Comparison of ENCODE assay signal across 9 cellular contexts in genomic region chr17:1002771-1003555, GRCh38. TPM values are rescaled to one million over a fixed set of nuclear protein-coding genes. Genes with fewer than 3 reads are reported as not detected.
DNase-seq lines count a peak whose midpoint lies in the region; ATAC-seq and TF ChIP-seq lines count a peak whose summit lies in the region.
"Had no signal": no experiment of that assay in that cellular context is flagged by ENCODE, and none has a peak within 500 bp of the region (broad histone marks: within the 10 kb centered on the region; RNA-seq: fewer than 3 reads in every experiment).

No MANE protein-coding gene starts in this region.

- TF ChIP-seq CTCF in foreskin keratinocyte (conservative IDR thresholded peaks at IDR 0.05), result no peak

- DNase-seq in DMS153 treated with DMSO at 0.1 percent for 48 hours (lab: John Stamatoyannopoulos, UW; ENCODE audit: unreplicated experiment), result peak; percentile 12
- DNase-seq in adipocyte (ENCODE audit: low read depth), result peak; percentile 82
- DNase-seq in Right ventricle myocardium superior, result peak; percentile 63
- DNase-seq in putamen (ENCODE audit: low spot score), result peak; percentile 74
- DNase-seq in activated CD8-positive, alpha-beta memory T cell treated with anti-CD3 and anti-CD28 coated beads, Interleukin-2, amount 50 U/mL, for 4 hours, result no peak
- DNase-seq in foreskin keratinocyte, result no peak

- ATAC-seq in Right ventricle myocardium superior (ENCODE audit: poor library complexity), result peak; percentile 10
- ATAC-seq in GM19023 (IDR thresholded peaks at IDR 0.05; ENCODE audit: unreplicated experiment), result no peak
- no peak for ATAC-seq in HG03175 (IDR thresholded peaks at IDR 0.05; ENCODE audit: unreplicated experiment)
- ATAC-seq in foreskin keratinocyte, result no peak
- ATAC-seq: mucosa of descending colon had no signal

- peak overlapping the region; percentile 47 for H3K9ac ChIP-seq in adipocyte (ENCODE audit: low read length)

- H3K27me3 ChIP-seq in adipocyte (replicated peaks; ENCODE audit: control insufficient read depth, insufficient read depth, low read length), result no peaks in the 10 kb centered on the region
- no peaks in the 10 kb centered on the region for H3K27me3 ChIP-seq in foreskin keratinocyte

- no peaks in the 10 kb centered on the region for H3K9me3 ChIP-seq in adipocyte (ENCODE audit: control insufficient read depth, low read length)
- H3K9me3 ChIP-seq: mucosa of descending colon had no signal

- no peak overlapping the region for H3K4me3 ChIP-seq in adipocyte (ENCODE audit: low read length)
- H3K4me3 ChIP-seq: mucosa of descending colon had no signal

- H3K27ac ChIP-seq in foreskin keratinocyte, result no peak overlapping the region

- peaks cover 57% of the 10 kb centered on the region for H3K4me1 ChIP-seq in adipocyte (ENCODE audit: control insufficient read depth, insufficient read depth, low read length)
- peaks cover 8% of the 10 kb centered on the region for H3K4me1 ChIP-seq in foreskin keratinocyte

- peaks cover 45% of the 10 kb centered on the region for H3K36me3 ChIP-seq in adipocyte (ENCODE audit: control insufficient read depth, insufficient read depth, low read length, severe bottlenecking)

- intact Hi-C loops in Right ventricle myocardium superior (cut with DNase I), result loop anchor here (5.0 kb wide), 1 partner anchor 44 kb away; no protein-coding TSS in a partner anchor

RNA-seq across cellular contexts. Expression of gene TIMM22, which starts 6.0 kb away (rescaled TPM):
- 17.1 TPM for total RNA-seq in Right ventricle myocardium superior
- total RNA-seq in foreskin keratinocyte, result 16.4 and 17.6 TPM in 2 replicates
- polyA plus RNA-seq in foreskin keratinocyte, result 20.6 and 20.7 TPM in 2 replicates

RNA-seq across cellular contexts. Expression of gene NXN, which starts 23.4 kb away (rescaled TPM):
- 20.2 TPM for total RNA-seq in Right ventricle myocardium superior
- 74.7 and 94.8 TPM in 2 replicates for total RNA-seq in foreskin keratinocyte
- polyA plus RNA-seq in foreskin keratinocyte, result 69.8 and 84.0 TPM in 2 replicates

Comparison
In these comparisons a context has a peak if more than half of its experiments do, and no peak if none do; other contexts are left out.
1. DNase-seq: peak in DMS153 treated with DMSO at 0.1 percent for 48 hours (single experiment), adipocyte (single experiment), Right ventricle myocardium superior (single experiment) and putamen (single experiment); none in activated CD8-positive, alpha-beta memory T cell treated with anti-CD3 and anti-CD28 coated beads, Interleukin-2, amount 50 U/mL, for 4 hours (single experiment) and foreskin keratinocyte (0 of 2).